Comparison of ENCODE assay signal across 21 cellular contexts in the genomic region with DNA sequence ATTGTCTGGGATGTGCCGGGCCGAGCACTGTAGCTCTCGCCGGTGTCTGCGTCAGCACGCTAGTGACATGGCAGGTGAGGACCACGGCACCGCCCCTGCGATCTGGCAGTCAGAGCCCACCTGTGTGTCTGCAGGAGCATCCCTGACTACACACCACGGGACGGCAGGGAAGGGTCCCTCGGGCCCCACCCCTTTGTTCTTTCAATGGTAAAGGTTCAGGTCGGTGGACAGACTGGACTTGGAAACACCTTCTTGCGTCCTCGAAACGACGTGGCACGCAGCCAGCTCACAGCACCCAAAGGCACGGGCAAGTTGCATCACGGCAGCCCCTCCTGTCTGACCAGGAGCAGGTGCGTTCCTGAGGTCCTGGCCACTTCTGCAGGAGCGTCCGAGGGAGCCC. TPM values are rescaled to one million over a fixed set of nuclear protein-coding genes. Genes with fewer than 3 reads are reported as not detected.
DNase-seq lines count a peak whose midpoint lies in the region; ATAC-seq and TF ChIP-seq lines count a peak whose summit lies in the region.
"Had no signal": no experiment of that assay in that cellular context is flagged by ENCODE, and none has a peak within 500 bp of the region (broad histone marks: within the 10 kb centered on the region; RNA-seq: fewer than 3 reads in every experiment).

No MANE protein-coding gene starts in this region.

- no peak overlapping the region for H2BK120ac ChIP-seq in mesendoderm (ENCODE audit: low read depth, low read length)

- no peak for ATAC-seq in gastroesophageal sphincter
- ATAC-seq: effector memory CD8-positive, alpha-beta T cell; naive thymus-derived CD8-positive, alpha-beta T cell had no signal

- H3K27me3 ChIP-seq in mesendoderm (ENCODE audit: insufficient read depth, low read length, poor library complexity) (no peaks in the 10 kb centered on the region), gastroesophageal sphincter (peaks cover 97% of the 10 kb centered on the region)

- TF ChIP-seq CTCF in gastroesophageal sphincter (IDR thresholded peaks at IDR 0.05): no peak

- no peak overlapping the region for H3K4me3 ChIP-seq in mesendoderm (ENCODE audit: low read length)
- H3K4me3 ChIP-seq in gastroesophageal sphincter: no peak overlapping the region
- H3K4me3 ChIP-seq: heart right ventricle, skin epidermis had no signal

- H2AK5ac ChIP-seq in mesendoderm (ENCODE audit: low read length): peak overlapping the region; percentile 92

- TF ChIP-seq EP300 in gastroesophageal sphincter (IDR thresholded peaks at IDR 0.05): no peak

- WGBS in mesendoderm (ENCODE audit: extremely low coverage, insufficient coverage, low lambda C conversion rate): no CpG with 5 or more reads among the region's 23 CpGs
- no CpG with 5 or more reads among the region's 23 CpGs for WGBS in gastroesophageal sphincter (ENCODE audit: low coverage in 1 of 2), 2 donors

- peak overlapping the region; percentile 64 for H3K56ac ChIP-seq in mesendoderm (ENCODE audit: low read length)

- no peak for TF ChIP-seq POLR2A in gastroesophageal sphincter (IDR thresholded peaks at IDR 0.05)

- no peak overlapping the region for H2BK5ac ChIP-seq in mesendoderm (ENCODE audit: low read length)

- H3K36me3 ChIP-seq in mesendoderm (ENCODE audit: control insufficient read depth, insufficient read depth, low read length): peaks cover 1% of the 10 kb centered on the region
- H3K36me3 ChIP-seq in gastroesophageal sphincter: no peaks in the 10 kb centered on the region
- H3K36me3 ChIP-seq: HAP-1, heart right ventricle had no signal

- no peak overlapping the region for H3K4ac ChIP-seq in mesendoderm (ENCODE audit: low read depth, low read length)

- H4K5ac ChIP-seq in mesendoderm (ENCODE audit: low read length): no peak overlapping the region

- H3K79me2 ChIP-seq in mesendoderm (ENCODE audit: control insufficient read depth, insufficient read depth, low read length): no peaks in the 10 kb centered on the region

- no peak overlapping the region for H3K18ac ChIP-seq in mesendoderm (ENCODE audit: low read length)

- peak overlapping the region; percentile 42 for H3K9ac ChIP-seq in mesendoderm (ENCODE audit: low read length)

- H4K8ac ChIP-seq in mesendoderm (ENCODE audit: low read depth, low read length): no peak overlapping the region

- peaks cover 8% of the 10 kb centered on the region for H3K4me1 ChIP-seq in mesendoderm (ENCODE audit: control insufficient read depth, low read depth, low read length)
- peaks cover 0 to 67% (median 28%) of the 10 kb centered on the region in 3 donors for H3K4me1 ChIP-seq in gastroesophageal sphincter

- peaks cover 4% of the 10 kb centered on the region for H3K79me1 ChIP-seq in mesendoderm (ENCODE audit: low read length)

- no peak overlapping the region for H2BK15ac ChIP-seq in mesendoderm (replicated peaks; ENCODE audit: low read depth)

- DNase-seq in NCI-H510A treated with DMSO at 0.1 percent for 48 hours (lab: John Stamatoyannopoulos, UW): peak; percentile 63
- no peak for DNase-seq in NCI-H510A (lab: John Stamatoyannopoulos, UW)
- peak; percentile 56 for DNase-seq in NCI-H69 (lab: John Stamatoyannopoulos, UW)
- DNase-seq in mesendoderm: no peak
- DNase-seq in NCI-H524 treated with DMSO at 0.1 percent for 48 hours (lab: John Stamatoyannopoulos, UW): no peak
- DNase-seq: activated CD4-positive, alpha-beta T cell treated with anti-CD3 and anti-CD28 coated beads, Interleukin-2, amount 50 U/mL, for 1 hour; activated naive CD4-positive, alpha-beta T cell; anterior cingulate cortex; CD8-positive, alpha-beta memory T cell; effector memory CD8-positive, alpha-beta T cell; EL; heart right ventricle; naive thymus-derived CD8-positive, alpha-beta T cell; NCI-H1694; NCI-H446 treated with DMSO at 0.1 percent for 48 hours; stimulated activated CD4-positive, alpha-beta T cell treated with anti-CD3 and anti-CD28 coated beads, Interleukin-4, amount 100 ng/mL, for 1 hour had no signal

- H3K23ac ChIP-seq in mesendoderm (ENCODE audit: low read length): no peak overlapping the region

- H3K4me2 ChIP-seq in mesendoderm (ENCODE audit: low read length): no peak overlapping the region

- H3K27ac ChIP-seq in mesendoderm (ENCODE audit: low read depth, low read length) (no peak overlapping the region), gastroesophageal sphincter (no peak overlapping the region)
- H3K27ac ChIP-seq: heart right ventricle, skin epidermis had no signal

- H3K9me3 ChIP-seq in gastroesophageal sphincter: no peaks in the 10 kb centered on the region
- H3K9me3 ChIP-seq: HAP-1, heart right ventricle had no signal

RNA-seq across cellular contexts. Expression of gene SAMD11, which starts 3.7 kb away (rescaled TPM):
- 2.7 TPM for polyA plus RNA-seq in mesendoderm (2013, experiment 1 of 2)
- 2.2 TPM for polyA plus RNA-seq in mesendoderm (2013, experiment 2 of 2)
- total RNA-seq in gastroesophageal sphincter: 10 to 100 TPM; 14.2 to 21.2 (median 17.4) TPM
- total RNA-seq: CD8-positive, alpha-beta memory T cell; naive thymus-derived CD8-positive, alpha-beta T cell; subcutaneous adipose tissue had no signal

RNA-seq across cellular contexts. Expression of gene NOC2L, which starts 39.0 kb away (rescaled TPM):
- 80.8 TPM for polyA plus RNA-seq in mesendoderm (2013, experiment 1 of 2)
- 79.8 TPM for polyA plus RNA-seq in mesendoderm (2013, experiment 2 of 2)
- total RNA-seq in gastroesophageal sphincter: 10 to 100 TPM; 36.3 to 54.1 (median 45.2) TPM

RNA-seq across cellular contexts. Expression of gene KLHL17, which starts 40.4 kb away (rescaled TPM):
- 10.4 TPM for polyA plus RNA-seq in mesendoderm (2013, experiment 1 of 2)
- 10.3 TPM for polyA plus RNA-seq in mesendoderm (2013, experiment 2 of 2)
- 10 to 100 TPM in 2 of 4 donors, 1 to 10 TPM in 2; 3.6 to 12.0 (median 10.1) TPM for total RNA-seq in gastroesophageal sphincter

RNA-seq across cellular contexts. Expression of gene PLEKHN1, which starts 46.3 kb away (rescaled TPM):
- 0.20 TPM for polyA plus RNA-seq in mesendoderm (2013, experiment 1 of 2)
- polyA plus RNA-seq in mesendoderm (2013, experiment 2 of 2): 0.28 TPM
- total RNA-seq in gastroesophageal sphincter: 1 to 10 TPM in 1 of 4 donors, under 1 TPM in 1, not detected in 2; 0.62 to 2.3 TPM
- total RNA-seq: cerebellum had no signal

Comparison
In these comparisons a context has a peak if more than half of its experiments do, and no peak if none do; other contexts are left out.
1. DNase-seq: peak in NCI-H510A treated with DMSO at 0.1 percent for 48 hours (single experiment) and NCI-H69 (single experiment); none in NCI-H510A (single experiment), mesendoderm (single experiment) and NCI-H524 treated with DMSO at 0.1 percent for 48 hours (single experiment).